8 cellular contexts compared by ENCODE assay signal in genomic region chr1:239816090-239816812, GRCh38.
DNase-seq lines count a peak whose midpoint lies in the region; ATAC-seq and TF ChIP-seq lines count a peak whose summit lies in the region.

No MANE protein-coding gene starts in this region.

- H2BK120ac ChIP-seq in H9 (ENCODE audit: low read depth, low read length, poor library complexity, severe bottlenecking), result no peak overlapping the region

- no CpG with 5 or more reads among the region's 6 CpGs for WGBS in H9 (ENCODE audit: extremely low coverage, insufficient read length, low lambda C conversion rate)

- no peak overlapping the region; the same call in 1 of the 2 replicates for H3K14ac ChIP-seq in H9 (ENCODE audit: insufficient read depth, low read length)

- H3K23me2 ChIP-seq in H9 (ENCODE audit: insufficient read length, low read depth, low read length, poor library complexity, severe bottlenecking), result no peaks in the 10 kb centered on the region

- no peaks in the 10 kb centered on the region for H3K27me3 ChIP-seq in H9 (ENCODE audit: insufficient read depth, low read length)

- TF ChIP-seq CTCF in H9 (conservative IDR thresholded peaks at IDR 0.05) (no peak), glutamatergic neuron (IDR thresholded peaks at IDR 0.05; ENCODE audit: partially characterized antibody, unreplicated experiment) (no peak)

- no peaks in the 10 kb centered on the region for H3K36me3 Mint-ChIP-seq in H9 (ENCODE audit: insufficient read depth in 1 of 3, low read depth in 3 of 3)
- no peaks in the 10 kb centered on the region for H3K36me3 Mint-ChIP-seq in glutamatergic neuron (ENCODE audit: unreplicated experiment)

- H3T11ph ChIP-seq in H9 (ENCODE audit: low read length), result no peak overlapping the region

- H4K20me1 ChIP-seq in H9 (ENCODE audit: control insufficient read depth, insufficient read depth, insufficient read length), result no peaks in the 10 kb centered on the region

- peaks cover 12% of the 10 kb centered on the region; the same call in 1 of the 2 replicates for H3K4me1 ChIP-seq in H9 (ENCODE audit: insufficient read depth, low read length)

- no peak overlapping the region for H3K4me3 Mint-ChIP-seq in H9
- no peak overlapping the region for H3K4me3 Mint-ChIP-seq in glutamatergic neuron (ENCODE audit: unreplicated experiment)

- H3K9ac ChIP-seq in H9 (ENCODE audit: extremely low read depth, insufficient read length, low read length), result no peak overlapping the region

- H3K23ac ChIP-seq in H9 (ENCODE audit: insufficient read length, low read depth, low read length), result no peak overlapping the region

- no peak overlapping the region for H2BK20ac ChIP-seq in H9 (ENCODE audit: low read depth, low read length, poor library complexity, severe bottlenecking)

- no peak overlapping the region for H3K4ac ChIP-seq in H9 (ENCODE audit: low read depth, low read length)

- H3K79me1 ChIP-seq in H9 (ENCODE audit: insufficient read depth, low read depth, low read length, poor library complexity, severe bottlenecking), result no peaks in the 10 kb centered on the region

- H2AK5ac ChIP-seq in H9 (ENCODE audit: insufficient read length, low read length), result no peak overlapping the region

- H3K27ac ChIP-seq in H9 (ENCODE audit: insufficient read length, low read depth, low read length), result no peak overlapping the region

- no peak overlapping the region for H2BK5ac ChIP-seq in H9 (ENCODE audit: insufficient read length, low read length)

- no peaks in the 10 kb centered on the region for H3K9me3 ChIP-seq in H9 (ENCODE audit: control insufficient read depth, low read depth, low read length)

- H4K8ac ChIP-seq in H9 (replicated peaks; ENCODE audit: insufficient read length, low read depth, low read length), result no peak overlapping the region

- H2AFZ ChIP-seq in H9 (ENCODE audit: low read length), result no peak overlapping the region

- H2BK12ac ChIP-seq in H9 (ENCODE audit: insufficient read length, low read depth, low read length), result no peak overlapping the region

- no peak overlapping the region for H2BK15ac ChIP-seq in H9 (ENCODE audit: low read depth, low read length)

- no peak overlapping the region for H3K4me2 ChIP-seq in H9 (ENCODE audit: insufficient read depth, insufficient read length, low read length)

- H3K27me3 Mint-ChIP-seq in H9 (ENCODE audit: low read depth) (no peaks in the 10 kb centered on the region), glutamatergic neuron (ENCODE audit: unreplicated experiment) (peaks cover 4% of the 10 kb centered on the region)

- peak overlapping the region; percentile 19 to 88 (median 53); a peak in 4 of 7 replicates for H3K27ac Mint-ChIP-seq in H9
- no peak overlapping the region for H3K27ac Mint-ChIP-seq in glutamatergic neuron (ENCODE audit: unreplicated experiment)

- no peaks in the 10 kb centered on the region for H3K79me2 ChIP-seq in H9 (ENCODE audit: insufficient read depth, low read length)

- ATAC-seq in HG03439 (IDR thresholded peaks at IDR 0.05; ENCODE audit: unreplicated experiment) (no peak), GM19023 (IDR thresholded peaks at IDR 0.05; ENCODE audit: unreplicated experiment) (no peak), GM21423 (IDR thresholded peaks at IDR 0.05; ENCODE audit: unreplicated experiment) (no peak)

- no peak overlapping the region for H3K56ac ChIP-seq in H9 (ENCODE audit: insufficient read length, low read depth, low read length)

- H3K4me1 Mint-ChIP-seq in H9, result peaks cover 36 to 42% of the 10 kb centered on the region in 2 experiments
- H3K4me1 Mint-ChIP-seq in glutamatergic neuron (ENCODE audit: low read depth, unreplicated experiment), result peaks cover 8% of the 10 kb centered on the region

- DNase-seq in H9, result peak; percentile 78
- DNase-seq in SKM-1 treated with dmso at 0.1 percent for 144 hours (lab: John Stamatoyannopoulos, UW; ENCODE audit: unreplicated experiment), result peak; percentile 98
- DNase-seq in glutamatergic neuron, result peak; percentile 34
- peak; percentile 47 for DNase-seq in stromal cell of bone marrow (ENCODE audit: low read depth)
- no peak for DNase-seq in stimulated activated CD4-positive, alpha-beta T cell treated with anti-CD3 and anti-CD28 coated beads, Interleukin-1b, Interleukin-23, amount 100 ng/mL, for 48 hours

- no peaks in the 10 kb centered on the region for H3K9me3 Mint-ChIP-seq in H9
- no peaks in the 10 kb centered on the region for H3K9me3 Mint-ChIP-seq in glutamatergic neuron (ENCODE audit: unreplicated experiment)

- no peak overlapping the region for H4K91ac ChIP-seq in H9 (ENCODE audit: insufficient read length, low read depth, low read length)

- no peak overlapping the region for H4K5ac ChIP-seq in H9 (ENCODE audit: insufficient read length, low read depth, low read length)

- H3K18ac ChIP-seq in H9 (ENCODE audit: insufficient read length, low read depth, low read length), result peak overlapping the region; percentile 24
